ENCODE assay signal across 18 cellular contexts in the genomic region with DNA sequence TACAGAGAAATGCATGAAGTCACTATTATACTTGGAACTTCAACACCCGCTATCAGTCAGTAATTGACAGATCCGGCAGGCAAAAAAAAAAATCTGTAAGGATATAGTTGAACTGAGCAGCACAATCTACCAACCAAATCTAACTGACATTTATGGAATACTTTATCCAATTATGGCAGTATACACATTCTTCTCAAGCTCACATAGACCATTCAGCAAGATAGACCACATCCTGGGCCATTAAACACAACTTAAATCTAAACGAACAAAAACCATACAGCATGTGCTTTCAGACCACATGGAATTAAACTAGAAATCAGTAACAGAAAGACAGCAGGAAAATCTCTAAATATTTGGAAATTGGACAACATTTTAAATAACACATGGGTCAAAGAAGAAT.
"Had no signal": no experiment of that assay in that cellular context is flagged by ENCODE, and none has a peak within 500 bp of the region (broad histone marks: within the 10 kb centered on the region; RNA-seq: fewer than 3 reads in every experiment).

No MANE protein-coding gene starts in this region.

- H3K36me3 ChIP-seq: SJSA1 had no signal

- H3K4me1 ChIP-seq: SJSA1 had no signal

- H3K9me3 ChIP-seq: SJSA1 had no signal

- H3K4me3 ChIP-seq: SJSA1, SK-N-MC had no signal

- H3K27ac ChIP-seq: SJSA1, SK-N-MC had no signal

- DNase-seq: KBM-7, MV-4-11, NCI-H1048, NCI-H1105, NCI-H1417, NCI-H1436 treated with DMSO at 0.1 percent for 48 hours, NCI-H1694, NCI-H187 treated with DMSO at 0.1 percent for 48 hours, NCI-H2029 treated with DMSO at 0.1 percent for 48 hours, NCI-H2227 treated with DMSO at 0.1 percent for 48 hours, NCI-H524, NCI-H69, NCI-H774, Right ventricle myocardium superior, RPMI8226, SIG-M5 had no signal
